Comparison of ENCODE assay signal across 21 cellular contexts in the genomic region with DNA sequence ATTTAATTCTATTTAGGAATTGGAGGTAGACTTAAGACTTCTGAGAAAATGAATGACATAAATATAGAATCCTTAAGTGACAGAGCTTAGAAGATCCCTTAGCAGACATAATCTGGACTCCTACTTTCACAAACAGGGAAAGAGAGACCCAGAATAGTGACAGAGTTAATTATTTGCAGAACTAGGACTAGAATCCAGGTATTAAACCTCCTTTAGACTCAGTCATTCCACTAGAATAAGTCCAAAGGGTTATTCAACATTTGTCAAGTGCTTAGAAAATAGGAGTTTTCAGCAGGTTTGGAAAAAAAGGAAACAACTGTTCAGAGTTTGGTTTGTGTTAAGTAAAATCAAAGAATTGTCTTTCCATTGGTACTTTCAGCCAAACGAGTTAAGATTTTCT. TPM values are rescaled to one million over a fixed set of nuclear protein-coding genes. Genes with fewer than 3 reads are reported as not detected.
A peak's percentile ranks its signal among the peaks of the same experiment; 100 is the strongest.
DNase-seq lines count a peak whose midpoint lies in the region; ATAC-seq, FAIRE-seq and TF ChIP-seq lines count a peak whose summit lies in the region.
"Had no signal": no experiment of that assay in that cellular context is flagged by ENCODE, and none has a peak within 500 bp of the region (broad histone marks: within the 10 kb centered on the region; RNA-seq: fewer than 3 reads in every experiment).

No MANE protein-coding gene starts in this region.

- H3K36me3 ChIP-seq in right lobe of liver (peaks cover 0 to 3% (median 0%) of the 10 kb centered on the region in 4 donors), thyroid gland (no peaks in the 10 kb centered on the region)
- H3K36me3 ChIP-seq: Peyer's patch had no signal

- TF ChIP-seq CTCF in endothelial cell (IDR thresholded peaks at IDR 0.05; ENCODE audit: unreplicated experiment) (no peak), right lobe of liver (IDR thresholded peaks at IDR 0.05) (no peak), thyroid gland (IDR thresholded peaks at IDR 0.05) (no peak)

- no peak for DNase-seq in GM12892 (ENCODE audit: insufficient read length)
- no peak for DNase-seq in endothelial cell (ENCODE audit: low spot score)
- DNase-seq in right lobe of liver: no peak
- no peak for DNase-seq in thyroid gland
- DNase-seq in activated CD4-positive, alpha-beta T cell treated with anti-CD3 and anti-CD28 coated beads for 4 hours: no peak
- DNase-seq in NCI-H2227 (lab: John Stamatoyannopoulos, UW; ENCODE audit: unreplicated experiment): no peak
- DNase-seq in COLO668 (lab: John Stamatoyannopoulos, UW; ENCODE audit: unreplicated experiment): no peak
- DNase-seq: Caco-2, HFFc6, KBM-7, NCI-H1048, NCI-H1694, Peyer's patch, SHP77 had no signal

- TF ChIP-seq POLR2A in GM12892 (IDR thresholded peaks at IDR 0.05; ENCODE audit: low read depth, low read length) (no peak), right lobe of liver (IDR thresholded peaks at IDR 0.05) (no peak), thyroid gland (IDR thresholded peaks at IDR 0.05) (no peak)

- H3K4me3 ChIP-seq in right lobe of liver (no peak overlapping the region), thyroid gland (replicated peaks in 1 of 3) (no peak overlapping the region)
- H3K4me3 ChIP-seq: A549, GM23338, Peyer's patch had no signal

- H3K4me1 ChIP-seq in right lobe of liver (peaks cover 0 to 30% (median 11%) of the 10 kb centered on the region in 4 donors), thyroid gland (peaks cover 23 to 42% of the 10 kb centered on the region in 2 donors)

- H3K36me3 Mint-ChIP-seq in endothelial cell (ENCODE audit: low read depth, unreplicated experiment): no peaks in the 10 kb centered on the region

- FAIRE-seq in GM12892 (lab: Jason Lieb, UNC): peak; percentile 53

- H3K4me3 Mint-ChIP-seq in endothelial cell (ENCODE audit: unreplicated experiment): no peak overlapping the region
- H3K4me3 Mint-ChIP-seq: CD14-positive monocyte, GM23338, HFFc6 had no signal

- 23% methylated on average over 1 of the region's 1 CpG for WGBS in right lobe of liver (ENCODE audit: insufficient coverage, low coverage, low lambda C conversion rate, missing lambda C conversion rate)
- WGBS in thyroid gland, 2 donors: 65 to 79% methylated on average over 1 of the region's 1 CpG

- H3K9me3 ChIP-seq in right lobe of liver (no peaks in the 10 kb centered on the region), thyroid gland (no peaks in the 10 kb centered on the region)
- H3K9me3 ChIP-seq: Caco-2, Peyer's patch had no signal

- no peaks in the 10 kb centered on the region for H3K9me3 Mint-ChIP-seq in endothelial cell (ENCODE audit: unreplicated experiment)
- H3K9me3 Mint-ChIP-seq: GM23338 had no signal

- H3K27ac ChIP-seq in right lobe of liver: peak overlapping the region in 2 of 3 donors; percentile 24 to 44
- peak overlapping the region; percentile 4 to 52 (median 15) for H3K27ac ChIP-seq in thyroid gland
- H3K27ac ChIP-seq: A549, HL-60 had no signal

- H3K27me3 ChIP-seq in right lobe of liver (no peaks in the 10 kb centered on the region), thyroid gland (no peaks in the 10 kb centered on the region)
- H3K27me3 ChIP-seq: Peyer's patch had no signal

- ATAC-seq in right lobe of liver (peak; percentile 79 to 85 (median 83)), GM21723 (IDR thresholded peaks at IDR 0.05; ENCODE audit: unreplicated experiment) (no peak)
- ATAC-seq: A549, GM23338 had no signal

- peak overlapping the region; percentile 7 for H3K27ac Mint-ChIP-seq in endothelial cell (ENCODE audit: unreplicated experiment)
- H3K27ac Mint-ChIP-seq: CD14-positive monocyte, GM23338, HFFc6 had no signal

- H3K4me1 Mint-ChIP-seq in endothelial cell (ENCODE audit: unreplicated experiment): peaks cover 60% of the 10 kb centered on the region
- H3K4me1 Mint-ChIP-seq: CD14-positive monocyte, GM23338 had no signal

- H3K27me3 Mint-ChIP-seq in endothelial cell (ENCODE audit: unreplicated experiment): peaks cover 2% of the 10 kb centered on the region

- intact Hi-C loops in right lobe of liver (cut with DNase I): no loop called here
- intact Hi-C loops in thyroid gland (cut with DNase I): no loop called here

RNA-seq across cellular contexts. Expression of a gene that starts 13.3 kb away (rescaled TPM):
- 0.38 TPM for polyA plus RNA-seq in GM12892 (2012; ENCODE audit: missing spikeins)
- total RNA-seq in endothelial cell (ENCODE audit: unreplicated experiment) (1.8 TPM), right lobe of liver (under 1 TPM in 4 of 6 experiments, not detected in 2; 0.44 to 0.68 (median 0.54) TPM), thyroid gland (10 to 100 TPM in 1 of 4 donors, 1 to 10 TPM in 3; 4.0 to 11.8 (median 5.7) TPM)
- total RNA-seq: G401, M059J had no signal
- polyA plus RNA-seq: CD14-positive monocyte, GM23338 had no signal
